26 cellular contexts compared by ENCODE assay signal in genomic region chr12:94163850-94164249, GRCh38.
"Had no signal": no experiment of that assay in that cellular context is flagged by ENCODE, and none has a peak within 500 bp of the region (broad histone marks: within the 10 kb centered on the region; RNA-seq: fewer than 3 reads in every experiment).

No MANE protein-coding gene starts in this region.

- H3K27me3 Mint-ChIP-seq: effector memory CD8-positive, alpha-beta T cell; naive thymus-derived CD4-positive, alpha-beta T cell had no signal

- H3K9me3 Mint-ChIP-seq: effector memory CD8-positive, alpha-beta T cell; nephron had no signal

- DNase-seq: cortex of kidney; effector memory CD8-positive, alpha-beta T cell; foreskin fibroblast; gastrocnemius medialis; head of caudate nucleus; left cardiac atrium; left lung; mesendoderm; midbrain; naive thymus-derived CD4-positive, alpha-beta T cell; occipital lobe; ovary; posterior cingulate gyrus; psoas muscle; right cardiac atrium; spleen; stimulated activated CD4-positive, alpha-beta T cell treated with anti-CD3 and anti-CD28 coated beads, Interleukin-4, amount 100 ng/mL, for 4 hours; stimulated activated naive CD4-positive, alpha-beta T cell; stimulated activated naive CD8-positive, alpha-beta T cell treated with anti-CD3 and anti-CD28 coated beads, Interleukin-15, amount 100 ng/mL, for 72 hours; transverse colon; upper lobe of right lung; uterus had no signal

- H3K27ac Mint-ChIP-seq: effector memory CD8-positive, alpha-beta T cell; nephron; stimulated activated naive CD8-positive, alpha-beta T cell treated with anti-CD3 and anti-CD28 coated beads, Interleukin-15, amount 100 ng/mL, for 72 hours had no signal

- H3K9me3 ChIP-seq: gastrocnemius medialis, left lung, ovary, psoas muscle, spleen, suprapubic skin, transverse colon, upper lobe of right lung, uterus had no signal

- H3K4me3 Mint-ChIP-seq: effector memory CD8-positive, alpha-beta T cell; nephron; stimulated activated naive CD8-positive, alpha-beta T cell treated with anti-CD3 and anti-CD28 coated beads, Interleukin-15, amount 100 ng/mL, for 72 hours had no signal

- ATAC-seq: effector memory CD8-positive, alpha-beta T cell; gastrocnemius medialis; left cardiac atrium; left lung; naive thymus-derived CD4-positive, alpha-beta T cell; psoas muscle; right cardiac atrium; stimulated activated naive CD8-positive, alpha-beta T cell treated with anti-CD3 and anti-CD28 coated beads, Interleukin-15, amount 100 ng/mL, for 72 hours had no signal

- H3K4me3 ChIP-seq: gastrocnemius medialis, hepatocyte, left lung, ovary, psoas muscle, skin epidermis, spleen, suprapubic skin, transverse colon, upper lobe of right lung, uterus had no signal

- H3K27ac ChIP-seq: gastrocnemius medialis, hepatocyte, left lung, ovary, psoas muscle, suprapubic skin, transverse colon, upper lobe of right lung, uterus had no signal

- H3K27me3 ChIP-seq: gastrocnemius medialis, left lung, ovary, spleen, transverse colon, upper lobe of right lung, uterus had no signal

- H3K36me3 ChIP-seq: gastrocnemius medialis, left lung, ovary, suprapubic skin, transverse colon, upper lobe of right lung, uterus had no signal

- H3K4me1 ChIP-seq: gastrocnemius medialis, psoas muscle, transverse colon, uterus had no signal
